Comparison of ENCODE assay signal across 8 cellular contexts in the genomic region with DNA sequence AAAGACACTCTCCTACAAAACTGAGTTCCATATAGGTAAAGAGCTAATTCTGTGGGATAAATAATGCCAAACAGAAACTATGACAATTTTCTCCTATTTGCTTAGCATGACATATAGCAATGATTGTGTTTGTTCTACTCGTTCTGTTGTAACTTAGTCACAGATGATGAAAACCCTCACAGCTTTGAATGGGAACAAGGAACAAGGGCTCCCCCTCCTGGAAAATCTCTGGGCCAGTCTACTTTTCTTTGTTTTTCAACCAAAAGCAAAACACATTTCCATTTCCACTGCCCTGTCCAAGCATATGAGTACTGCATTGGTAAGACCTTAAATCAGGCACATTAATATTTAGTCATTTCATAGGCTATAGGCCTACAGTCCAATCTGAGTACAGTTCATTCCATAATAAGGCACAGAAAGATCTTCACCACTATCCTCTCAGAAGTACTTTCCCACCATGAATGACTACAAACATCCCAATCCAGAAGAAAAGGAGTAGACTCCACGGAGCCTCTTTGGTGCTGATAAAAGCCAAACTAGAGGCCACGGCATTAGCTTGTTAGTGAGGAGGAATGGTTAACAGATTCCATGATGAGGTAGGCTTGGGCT.
A peak's percentile ranks its signal among the peaks of the same experiment; 100 is the strongest.
DNase-seq lines count a peak whose midpoint lies in the region; ATAC-seq, FAIRE-seq and TF ChIP-seq lines count a peak whose summit lies in the region.

No MANE protein-coding gene starts in this region.

- H3K36me3 Mint-ChIP-seq in HFFc6 (ENCODE audit: low read depth) = peaks cover 6% of the 10 kb centered on the region

- H3K27me3 ChIP-seq in Panc1 (ENCODE audit: control insufficient read depth, insufficient read depth, low read length) (no peaks in the 10 kb centered on the region), dorsolateral prefrontal cortex (no peaks in the 10 kb centered on the region)
- peaks cover 2% of the 10 kb centered on the region for H3K27me3 ChIP-seq in effector memory CD4-positive, alpha-beta T cell (replicated peaks; ENCODE audit: control insufficient read depth, insufficient read depth, low read length, poor library complexity, severe bottlenecking)

- CTCF ChIA-PET in Panc1 (lab: Charles Lee) = interaction anchor here (0.6 kb wide), 1 partner anchor 542 kb away, joined by 6 read pairs; no protein-coding TSS in a partner anchor

- no peaks in the 10 kb centered on the region; the same call in 1 of the 2 replicates for H3K27me3 Mint-ChIP-seq in HFFc6 (ENCODE audit: insufficient read depth)

- H3K4me1 ChIP-seq in Panc1 (ENCODE audit: control insufficient read depth, insufficient read depth, low read length) = no peaks in the 10 kb centered on the region
- H3K4me1 ChIP-seq in effector memory CD4-positive, alpha-beta T cell (ENCODE audit: control insufficient read depth, insufficient read depth, low read length, poor library complexity, severe bottlenecking) = no peaks in the 10 kb centered on the region

- DNase-seq in DMS153 treated with DMSO at 0.1 percent for 48 hours (lab: John Stamatoyannopoulos, UW; ENCODE audit: unreplicated experiment) (peak; percentile 8), HFFc6 (peak; percentile 87), Panc1 (ENCODE audit: low read depth, low spot score) (peak; percentile 79), dorsolateral prefrontal cortex (peak in 7 of 10 donors; percentile 11 to 77 (median 45)), lung microvascular endothelial cell (ENCODE audit: low read depth in 2 of 2) (peak; percentile 55 to 63), urothelium cell line (ENCODE audit: low spot score) (peak; percentile 29)
- no peak for DNase-seq in effector memory CD4-positive, alpha-beta T cell

- peak; percentile 86 for TF ChIP-seq CTCF in HFFc6 (IDR thresholded peaks at IDR 0.05)
- peak; percentile 64 for TF ChIP-seq CTCF in Panc1 (IDR thresholded peaks at IDR 0.05)
- TF ChIP-seq CTCF in dorsolateral prefrontal cortex (IDR thresholded peaks at IDR 0.05 in 54 of 56, conservative IDR thresholded peaks at IDR 0.05 in 2 of 56; ENCODE audit: low read depth in 1 of 56, partially characterized antibody in 56 of 56) = peak; percentile 46 to 89 (median 73)

- peaks cover 7% of the 10 kb centered on the region; the same call in 1 of the 2 replicates for H3K9me3 Mint-ChIP-seq in HFFc6

- POLR2A ChIA-PET in Panc1 (lab: Charles Lee) = no interaction called here

- H3K4me3 ChIP-seq in Panc1 (ENCODE audit: low read depth in 2 of 2, low read length in 2 of 2) (no peak overlapping the region), dorsolateral prefrontal cortex (peak overlapping the region in 1 of 59 donors; percentile 14)
- H3K4me3 ChIP-seq in effector memory CD4-positive, alpha-beta T cell (ENCODE audit: insufficient read depth, low read depth, low read length, poor library complexity, severe bottlenecking) = no peak overlapping the region

- H3K27ac ChIP-seq in Panc1 (ENCODE audit: low read length) (no peak overlapping the region), dorsolateral prefrontal cortex (peak overlapping the region in 21 of 59 donors; percentile 0 to 62 (median 37))
- no peak overlapping the region for H3K27ac ChIP-seq in effector memory CD4-positive, alpha-beta T cell (ENCODE audit: insufficient read depth, low read length, poor library complexity, severe bottlenecking)

- H3K4me1 Mint-ChIP-seq in HFFc6 (ENCODE audit: low read depth) = peaks cover 83% of the 10 kb centered on the region

- H3K9me3 ChIP-seq in Panc1 (ENCODE audit: control insufficient read depth, insufficient read depth, low read depth, low read length) = no peaks in the 10 kb centered on the region
- no peaks in the 10 kb centered on the region for H3K9me3 ChIP-seq in effector memory CD4-positive, alpha-beta T cell (ENCODE audit: control insufficient read depth, low read length)

- peak; percentile 84 for ATAC-seq in Panc1
- ATAC-seq in GM18873 (IDR thresholded peaks at IDR 0.05; ENCODE audit: low FRiP score, unreplicated experiment) = no peak

- no peak overlapping the region for H3K4me3 Mint-ChIP-seq in HFFc6

- FAIRE-seq in urothelium cell line (lab: Jason Lieb, UNC) = no peak

- in situ Hi-C loops in Panc1 (cut with HindIII; ENCODE audit: low pct_unique_long_range_greater_than_20kb, low sequenced_read_pairs) = no loop called here

- intact Hi-C loops in Panc1 (cut with micrococcal nuclease; ENCODE audit: unreplicated experiment) (no loop called here), dorsolateral prefrontal cortex (cut with DNase I) (loop anchor here in 1 of 2 donors (5.0 kb wide), 3 partner anchors 50 to 815 kb away; no protein-coding TSS in a partner anchor)

- H3K36me3 ChIP-seq in Panc1 (ENCODE audit: control insufficient read depth, insufficient read depth, low read length) = no peaks in the 10 kb centered on the region
- H3K36me3 ChIP-seq in effector memory CD4-positive, alpha-beta T cell (ENCODE audit: control insufficient read depth, insufficient read depth, low read length) = no peaks in the 10 kb centered on the region

- no TSS peak for BruUV-seq in Panc1 (replicated peaks; lab: Mats Ljungman, UMichigan)

- H3K27ac Mint-ChIP-seq in HFFc6 = peak overlapping the region; percentile 78

Comparison
In these comparisons a context has a peak if more than half of its experiments do, and no peak if none do; other contexts are left out.
1. DNase-seq: peak in DMS153 treated with DMSO at 0.1 percent for 48 hours (single experiment), HFFc6 (single experiment), Panc1 (single experiment), dorsolateral prefrontal cortex (7 of 10), lung microvascular endothelial cell (2 of 2) and urothelium cell line (single experiment); none in effector memory CD4-positive, alpha-beta T cell (0 of 3).
2. Peak in every context shown above with its lines, with median percentiles within 50 percentile points of each other: CTCF ChIP-seq.